ENCODE assay signal across 12 cellular contexts in the genomic region with DNA sequence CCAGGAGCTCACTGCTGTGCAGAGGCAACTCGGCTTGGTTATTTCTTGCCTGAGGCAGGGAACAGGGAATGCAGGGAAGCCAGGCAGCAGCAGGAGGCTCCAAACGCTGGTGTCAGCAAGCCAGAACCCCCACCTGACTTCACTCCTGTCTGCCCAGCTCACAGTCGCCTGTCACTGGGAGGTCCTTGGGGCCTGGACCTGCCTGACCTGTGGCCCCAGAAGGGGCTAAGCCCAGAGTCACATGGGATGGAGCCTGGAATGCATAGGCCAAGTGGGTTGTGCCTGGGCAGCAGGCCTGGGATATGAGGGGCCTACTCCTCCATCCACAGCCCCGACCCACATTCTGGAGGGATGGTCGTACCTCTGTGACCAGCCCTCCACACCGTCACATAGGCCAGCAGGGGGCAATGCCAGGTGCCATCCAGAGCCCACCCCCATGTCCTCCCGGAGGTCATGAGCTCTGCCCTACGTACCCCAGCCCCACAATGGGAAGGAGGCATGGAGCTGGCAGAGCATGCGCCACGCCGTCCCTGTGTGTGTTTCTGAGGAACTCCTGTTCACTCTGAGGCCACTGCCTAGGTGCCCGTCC. TPM values are rescaled to one million over a fixed set of nuclear protein-coding genes. Genes with fewer than 3 reads are reported as not detected.
DNase-seq lines count a peak whose midpoint lies in the region; ATAC-seq, FAIRE-seq and TF ChIP-seq lines count a peak whose summit lies in the region.
"Had no signal": no experiment of that assay in that cellular context is flagged by ENCODE, and none has a peak within 500 bp of the region (broad histone marks: within the 10 kb centered on the region; RNA-seq: fewer than 3 reads in every experiment).

No MANE protein-coding gene starts in this region.

- H3K9me1 ChIP-seq in IMR-90 (ENCODE audit: insufficient read depth, low read length) = peaks cover 5% of the 10 kb centered on the region; the same call in 1 of the 2 replicates

- intact Hi-C loops in IMR-90 (cut with micrococcal nuclease) = no loop called here

- peak overlapping the region; percentile 44 for H2AFZ ChIP-seq in IMR-90 (replicated peaks; ENCODE audit: low read length, poor library complexity)
- H2AFZ ChIP-seq in hepatocyte = no peak overlapping the region

- H2BK15ac ChIP-seq in IMR-90 (ENCODE audit: low read depth, low read length) = no peak overlapping the region

- no peak overlapping the region for H2BK20ac ChIP-seq in IMR-90 (ENCODE audit: low read depth, low read length)

- TF ChIP-seq POLR2A in IMR-90 (IDR thresholded peaks at IDR 0.05; ENCODE audit: low read depth, low read length) (no peak), GM12891 (IDR thresholded peaks at IDR 0.05; ENCODE audit: low read depth, low read length) (no peak)

- dilution Hi-C loops in IMR-90 (cut with HindIII; ENCODE audit: low sequenced_read_pairs, unreplicated experiment) = no loop called here

- no peak overlapping the region for H3K14ac ChIP-seq in IMR-90 (replicated peaks; ENCODE audit: low read depth, low read length)

- H4K8ac ChIP-seq in IMR-90 (ENCODE audit: low read depth in 2 of 2, low read length in 2 of 2) = no peak overlapping the region

- H3K27ac ChIP-seq in IMR-90 (ENCODE audit: insufficient read depth, low read length) (no peak overlapping the region), epithelial cell of prostate (peak overlapping the region; percentile 3), hepatocyte (no peak overlapping the region)
- H3K27ac ChIP-seq: HL-60, suprapubic skin had no signal

- peaks cover 14% of the 10 kb centered on the region for H3K36me3 ChIP-seq in IMR-90 (ENCODE audit: control insufficient read depth, insufficient read depth, low read length)
- H3K36me3 ChIP-seq in hepatocyte (replicated peaks; ENCODE audit: insufficient read depth, low read depth) = no peaks in the 10 kb centered on the region
- H3K36me3 ChIP-seq: suprapubic skin had no signal

- peak overlapping the region; percentile 11 for H2BK5ac ChIP-seq in IMR-90 (ENCODE audit: low read depth, low read length, poor library complexity, severe bottlenecking)

- H3K4me2 ChIP-seq in IMR-90 (ENCODE audit: low read depth, low read length) (peak overlapping the region; percentile 12; the same call in 1 of the 2 replicates), hepatocyte (no peak overlapping the region)

- no peak overlapping the region for H3K56ac ChIP-seq in IMR-90 (ENCODE audit: extremely low read depth, insufficient read depth, low read length)

- H3K4me1 ChIP-seq in IMR-90 (ENCODE audit: control insufficient read depth, insufficient read depth, low read length) (peaks cover 22% of the 10 kb centered on the region), hepatocyte (ENCODE audit: insufficient read depth) (peaks cover 28% of the 10 kb centered on the region)

- peak; percentile 26 for DNase-seq in EH (ENCODE audit: low read depth)
- DNase-seq in IMR-90 = no peak
- no peak for DNase-seq in epithelial cell of prostate (ENCODE audit: low read depth, low spot score)
- DNase-seq in hepatocyte (ENCODE audit: low spot score) = no peak
- DNase-seq in GM12891 (ENCODE audit: insufficient read length, low spot score) = no peak
- no peak for DNase-seq in stimulated activated CD4-positive, alpha-beta T cell treated with anti-CD3 and anti-CD28 coated beads, Interleukin-4, amount 100 ng/mL, for 4 hours
- DNase-seq: amygdala, NCI-H1436, psoas muscle, T-helper 1 cell had no signal

- H3K27me3 ChIP-seq in IMR-90 (ENCODE audit: control insufficient read depth, insufficient read depth, low read length) (no peaks in the 10 kb centered on the region), hepatocyte (no peaks in the 10 kb centered on the region)
- H3K27me3 ChIP-seq: suprapubic skin had no signal

- no peak overlapping the region for H2AK5ac ChIP-seq in IMR-90 (ENCODE audit: low read depth, low read length)

- no peak for ATAC-seq in IMR-90 (ENCODE audit: low read depth)
- ATAC-seq: psoas muscle had no signal

- BruUV-seq in IMR-90 (replicated peaks; lab: Mats Ljungman, UMichigan) = no TSS peak

- H3K4me3 ChIP-seq in IMR-90 (ENCODE audit: insufficient read depth, low read depth, low read length) (no peak overlapping the region), hepatocyte (no peak overlapping the region)
- H3K4me3 ChIP-seq: psoas muscle, suprapubic skin had no signal

- POLR2A ChIA-PET in IMR-90 (lab: Charles Lee; ENCODE audit: unreplicated experiment) = no interaction called here

- H4K20me1 ChIP-seq in IMR-90 (ENCODE audit: insufficient read depth, low read length) = peaks cover 29% of the 10 kb centered on the region
- H4K20me1 ChIP-seq in hepatocyte (ENCODE audit: insufficient read depth, poor library complexity, severe bottlenecking) = no peaks in the 10 kb centered on the region

- no peak for TF ChIP-seq RAD21 in IMR-90 (IDR thresholded peaks at IDR 0.05; ENCODE audit: low read length)

- H4K91ac ChIP-seq in IMR-90 (ENCODE audit: insufficient read depth, low read depth, low read length) = no peak overlapping the region

- TF ChIP-seq CTCF in IMR-90 (conservative IDR thresholded peaks at IDR 0.05; ENCODE audit: low read depth, low read length) = no peak
- no peak for TF ChIP-seq CTCF in hepatocyte (IDR thresholded peaks at IDR 0.05; ENCODE audit: poor library complexity)

- no peak for FAIRE-seq in GM12891 (lab: Jason Lieb, UNC)

- peaks cover 17% of the 10 kb centered on the region for H3K79me2 ChIP-seq in hepatocyte

- H3K9me3 ChIP-seq in IMR-90 (ENCODE audit: control insufficient read depth, insufficient read depth, low read length) (no peaks in the 10 kb centered on the region), hepatocyte (ENCODE audit: low read depth) (no peaks in the 10 kb centered on the region)
- H3K9me3 ChIP-seq: psoas muscle, suprapubic skin had no signal

- peaks cover 30 to 48% of the 10 kb centered on the region in 2 experiments; a peak in 3 of 4 replicates for H3K79me1 ChIP-seq in IMR-90 (ENCODE audit: low read depth in 1 of 2, low read length in 2 of 2)

- no peak overlapping the region for H3K18ac ChIP-seq in IMR-90 (ENCODE audit: low read depth, low read length)

- in situ Hi-C loops in IMR-90 (cut with MboI; ENCODE audit: low sequenced_read_pairs) = no loop called here

- CTCF ChIA-PET in IMR-90 (lab: Yijun Ruan, JAX) = interaction anchor here (1.0 kb wide), 1 partner anchor 11 kb away, joined by 3 read pairs; no protein-coding TSS in a partner anchor

- H2AK9ac ChIP-seq in IMR-90 (replicated peaks; ENCODE audit: low read depth, low read length, poor library complexity) = peak overlapping the region; percentile 23

- no peak overlapping the region for H3K4ac ChIP-seq in IMR-90 (ENCODE audit: low read depth, low read length)

- H4K5ac ChIP-seq in IMR-90 (ENCODE audit: low read depth, low read length) = no peak overlapping the region

- no peak overlapping the region for H2BK120ac ChIP-seq in IMR-90 (ENCODE audit: low read depth, low read length)

- no peak overlapping the region for H3K23ac ChIP-seq in IMR-90 (ENCODE audit: low read depth, low read length)

- no CpG with 5 or more reads among the region's 12 CpGs for WGBS in IMR-90 (ENCODE audit: extremely low coverage in 2 of 2, insufficient read length in 1 of 2), 2 experiments
- WGBS in hepatocyte (ENCODE audit: low lambda C conversion rate, missing lambda C conversion rate) = 72% methylated on average over 12 of the region's 12 CpGs

- no peaks in the 10 kb centered on the region for H3K9me2 ChIP-seq in hepatocyte (replicated peaks; ENCODE audit: insufficient read depth)

- no peak overlapping the region for H3K9ac ChIP-seq in IMR-90 (ENCODE audit: low read depth, low read length)

TF ChIP-seq in GM12891, 5 proteins besides CTCF, POLR2A, EP300 and RAD21:
- TF ChIP-seq PAX5 (IDR thresholded peaks at IDR 0.05; ENCODE audit: insufficient read depth, low read length, severe bottlenecking) (no peak), POU2F2 (IDR thresholded peaks at IDR 0.05; ENCODE audit: low read depth, low read length) (no peak), SPI1 (IDR thresholded peaks at IDR 0.05; ENCODE audit: low read depth, low read length) (no peak), TAF1 (IDR thresholded peaks at IDR 0.05; ENCODE audit: low read depth, low read length) (no peak), POLR2AphosphoS5 (IDR thresholded peaks at IDR 0.05; ENCODE audit: low read depth, low read length) (no peak)

RNA-seq across cellular contexts. Expression of a gene that starts 5.2 kb away (rescaled TPM):
- total RNA-seq in IMR-90 (2012; rRNA removed) = 6.8 and 6.9 TPM in 2 replicates
- polyA plus RNA-seq in IMR-90 (2012; rRNA removed) = 18.5 and 24.2 TPM in 2 replicates
- 22.9 and 28.1 TPM in 2 replicates for polyA plus RNA-seq in IMR-90 (2012; cell fraction: cytosol; rRNA removed)
- polyA plus RNA-seq in IMR-90 (2012; cell fraction: nucleus; rRNA removed; ENCODE audit: low replicate concordance) = 66.1 and 134 TPM in 2 replicates
- total RNA-seq in hepatocyte = 47.6 and 75.8 TPM in 2 replicates
- 104 and 130 TPM in 2 replicates for polyA plus RNA-seq in hepatocyte
- polyA plus RNA-seq in GM12891 (2012; ENCODE audit: low read depth, missing spikeins) = 12.0 TPM

RNA-seq across cellular contexts. Expression of a gene that starts 5.5 kb away (rescaled TPM):
- total RNA-seq in IMR-90 (2012; rRNA removed) = 0.18 and 0.28 TPM in 2 replicates
- polyA plus RNA-seq in IMR-90 (2012; rRNA removed) = 1.3 and 2.5 TPM in 2 replicates
- polyA plus RNA-seq in IMR-90 (2012; cell fraction: cytosol; rRNA removed) = 1.1 and 1.7 TPM in 2 replicates
- polyA plus RNA-seq in IMR-90 (2012; cell fraction: nucleus; rRNA removed; ENCODE audit: low replicate concordance) = 22.0 and 37.2 TPM in 2 replicates
- 3.4 and 7.3 TPM in 2 replicates for total RNA-seq in hepatocyte
- 15.9 and 19.1 TPM in 2 replicates for polyA plus RNA-seq in hepatocyte
- 3.6 TPM for polyA plus RNA-seq in GM12891 (2012; ENCODE audit: low read depth, missing spikeins)

RNA-seq across cellular contexts. Expression of a gene that starts 10.3 kb away (rescaled TPM):
- 10.9 and 12.2 TPM in 2 replicates for total RNA-seq in IMR-90 (2012; rRNA removed)
- polyA plus RNA-seq in IMR-90 (2012; rRNA removed) = 17.5 and 23.0 TPM in 2 replicates
- 16.8 and 17.0 TPM in 2 replicates for polyA plus RNA-seq in IMR-90 (2012; cell fraction: cytosol; rRNA removed)
- 34.6 and 53.2 TPM in 2 replicates for polyA plus RNA-seq in IMR-90 (2012; cell fraction: nucleus; rRNA removed; ENCODE audit: low replicate concordance)
- 25.6 and 26.9 TPM in 2 replicates for total RNA-seq in hepatocyte
- 25.6 TPM in 2 replicates for polyA plus RNA-seq in hepatocyte
- 12.5 TPM for polyA plus RNA-seq in GM12891 (2012; ENCODE audit: low read depth, missing spikeins)

RNA-seq across cellular contexts. Expression of a gene that starts 28.7 kb away (rescaled TPM):
- total RNA-seq in IMR-90 (2012; rRNA removed) (0.28 and 0.36 TPM in 2 replicates), hepatocyte (0.64 and 1.6 TPM in 2 replicates)
- polyA plus RNA-seq in IMR-90 (2012; rRNA removed) (1.3 and 1.7 TPM in 2 replicates), hepatocyte (0.40 and 1.2 TPM in 2 replicates)
- 0.73 and 1.4 TPM in 2 replicates for polyA plus RNA-seq in IMR-90 (2012; cell fraction: cytosol; rRNA removed)
- 5.4 and 11.7 TPM in 2 replicates for polyA plus RNA-seq in IMR-90 (2012; cell fraction: nucleus; rRNA removed; ENCODE audit: low replicate concordance)
- polyA plus RNA-seq in GM12891 (2012; ENCODE audit: low read depth, missing spikeins) = 0.49 TPM

RNA-seq across cellular contexts. Expression of a gene that starts 30.6 kb away (rescaled TPM):
- total RNA-seq in IMR-90 (2012; rRNA removed) = 99.4 and 108 TPM in 2 replicates
- polyA plus RNA-seq in IMR-90 (2012; rRNA removed) = 123 and 154 TPM in 2 replicates
- polyA plus RNA-seq in IMR-90 (2012; cell fraction: cytosol; rRNA removed) = 122 and 126 TPM in 2 replicates
- polyA plus RNA-seq in IMR-90 (2012; cell fraction: nucleus; rRNA removed; ENCODE audit: low replicate concordance) = 101 and 217 TPM in 2 replicates
- total RNA-seq in hepatocyte = 19.3 and 28.4 TPM in 2 replicates
- 57.9 and 84.0 TPM in 2 replicates for polyA plus RNA-seq in hepatocyte
- 19.9 TPM for polyA plus RNA-seq in GM12891 (2012; ENCODE audit: low read depth, missing spikeins)
